Comparison of ENCODE assay signal across 8 cellular contexts in genomic region chr11:62542111-62542745, GRCh38. TPM values are rescaled to one million over a fixed set of nuclear protein-coding genes. Genes with fewer than 3 reads are reported as not detected.
DNase-seq lines count a peak whose midpoint lies in the region; ATAC-seq and TF ChIP-seq lines count a peak whose summit lies in the region.

No MANE protein-coding gene starts in this region.

- TF ChIP-seq CTCF in left lung (IDR thresholded peaks at IDR 0.05) (no peak), transverse colon (IDR thresholded peaks at IDR 0.05) (no peak)

- no peaks in the 10 kb centered on the region for H3K9me3 Mint-ChIP-seq in activated naive CD4-positive, alpha-beta T cell treated with anti-CD3 and anti-CD28 coated beads, Interleukin-2, amount 10 ng/mL, durations not matched to agents 7 days and 5 days
- H3K9me3 Mint-ChIP-seq in activated naive CD4-positive, alpha-beta T cell treated with anti-CD3 and anti-CD28 coated beads, Interleukin-2, amount 50 U/mL, for 72 hours, result no peaks in the 10 kb centered on the region
- no peaks in the 10 kb centered on the region for H3K9me3 Mint-ChIP-seq in activated T-helper 17 cell treated with anti-CD3 and anti-CD28 coated beads, Interleukin-2, amount 50 U/mL, for 72 hours

- peaks cover 72% of the 10 kb centered on the region for H3K4me1 Mint-ChIP-seq in activated naive CD4-positive, alpha-beta T cell treated with anti-CD3 and anti-CD28 coated beads, Interleukin-2, amount 10 ng/mL, durations not matched to agents 7 days and 5 days
- peaks cover 33% of the 10 kb centered on the region for H3K4me1 Mint-ChIP-seq in activated T-helper 17 cell treated with anti-CD3 and anti-CD28 coated beads, Interleukin-2, amount 50 U/mL, for 72 hours

- peaks cover 3% of the 10 kb centered on the region for H3K36me3 Mint-ChIP-seq in activated naive CD4-positive, alpha-beta T cell treated with anti-CD3 and anti-CD28 coated beads, Interleukin-2, amount 10 ng/mL, durations not matched to agents 7 days and 5 days
- H3K36me3 Mint-ChIP-seq in activated naive CD4-positive, alpha-beta T cell treated with anti-CD3 and anti-CD28 coated beads, Interleukin-2, amount 50 U/mL, for 72 hours, result no peaks in the 10 kb centered on the region
- H3K36me3 Mint-ChIP-seq in activated T-helper 17 cell treated with anti-CD3 and anti-CD28 coated beads, Interleukin-2, amount 50 U/mL, for 72 hours (ENCODE audit: low read depth), result peaks cover 59% of the 10 kb centered on the region

- H3K9me3 ChIP-seq in left lung (no peaks in the 10 kb centered on the region), transverse colon (no peaks in the 10 kb centered on the region)

- H3K4me3 ChIP-seq in left lung, result peak overlapping the region; percentile 83 to 95
- H3K4me3 ChIP-seq in transverse colon, result peak overlapping the region; percentile 34 to 96 (median 80)

- H3K27ac Mint-ChIP-seq in activated naive CD4-positive, alpha-beta T cell treated with anti-CD3 and anti-CD28 coated beads, Interleukin-2, amount 10 ng/mL, durations not matched to agents 7 days and 5 days, result no peak overlapping the region
- peak overlapping the region in 1 of 2 donors; percentile 90 for H3K27ac Mint-ChIP-seq in activated naive CD4-positive, alpha-beta T cell treated with anti-CD3 and anti-CD28 coated beads, Interleukin-2, amount 50 U/mL, for 72 hours
- peak overlapping the region; percentile 92 for H3K27ac Mint-ChIP-seq in activated T-helper 17 cell treated with anti-CD3 and anti-CD28 coated beads, Interleukin-2, amount 50 U/mL, for 72 hours

- CTCF ChIA-PET in activated naive CD4-positive, alpha-beta T cell treated with anti-CD3 and anti-CD28 coated beads, Interleukin-2, amount 10 ng/mL, durations not matched to agents 7 days and 5 days (lab: Charles Lee), result interaction anchor here (0.9 to 11.3 kb wide), 21 partner anchors 14 to 212 kb away, joined by 3 to 276 read pairs (median 5); partner anchors contain the start of genes EEF1G, TUT1 and ZBTB3

- WGBS in transverse colon (ENCODE audit: low coverage in 1 of 2), 2 donors, result 0 to 12% methylated on average over 2 to 6 of the region's 6 CpGs

- no peak for DNase-seq in activated naive CD4-positive, alpha-beta T cell treated with anti-CD3 and anti-CD28 coated beads, Interleukin-2, amount 10 ng/mL, durations not matched to agents 7 days and 5 days
- DNase-seq in activated naive CD4-positive, alpha-beta T cell treated with anti-CD3 and anti-CD28 coated beads, Interleukin-2, amount 50 U/mL, for 72 hours (ENCODE audit: low spot score in 2 of 2), result no peak
- DNase-seq in left lung, result no peak
- peak; percentile 68 for DNase-seq in transverse colon
- no peak for DNase-seq in H4 (ENCODE audit: low spot score)
- DNase-seq in anterior cingulate cortex (lab: John Stamatoyannopoulos, UW), result no peak

- no peak for ATAC-seq in activated naive CD4-positive, alpha-beta T cell treated with anti-CD3 and anti-CD28 coated beads, Interleukin-2, amount 50 U/mL, for 72 hours
- no peak for ATAC-seq in activated T-helper 17 cell treated with anti-CD3 and anti-CD28 coated beads, Interleukin-2, amount 50 U/mL, for 72 hours (replicated peaks)
- ATAC-seq in left lung (no peak), HG02610 (IDR thresholded peaks at IDR 0.05; ENCODE audit: unreplicated experiment) (no peak)

- intact Hi-C loops in left lung (cut with DNase I) (loop anchor here in 1 of 2 donors (5.0 kb wide), 1 partner anchor 120 kb away; no protein-coding TSS in a partner anchor), transverse colon (cut with DNase I; ENCODE audit: low total_unique reads) (loop anchor here (2.0 to 10.0 kb wide), 2 partner anchors 117 to 147 kb away; no protein-coding TSS in a partner anchor)

- H3K27me3 ChIP-seq in left lung (peaks cover 0 to 36% of the 10 kb centered on the region in 2 donors), transverse colon (no peaks in the 10 kb centered on the region)

- TF ChIP-seq POLR2A in transverse colon (IDR thresholded peaks at IDR 0.05), result no peak

- H3K27ac ChIP-seq in left lung (peak overlapping the region; percentile 94 to 96), transverse colon (peak overlapping the region; percentile 96 to 100 (median 97))

- TF ChIP-seq EP300 in transverse colon (IDR thresholded peaks at IDR 0.05; ENCODE audit: low read depth), result no peak

- H3K4me1 ChIP-seq in left lung (peaks cover 66 to 81% of the 10 kb centered on the region in 2 donors), transverse colon (peaks cover 51 to 80% (median 71%) of the 10 kb centered on the region in 4 donors)

- in situ Hi-C loops in transverse colon (cut with MboI; ENCODE audit: low pct_ligation_motif_present in 1 of 4, low pct_unique_long_range_greater_than_20kb in 1 of 4, low sequenced_read_pairs in 3 of 4), result loop anchor here in 1 of 4 donors (10.0 kb wide), 1 partner anchor 117 kb away; no protein-coding TSS in a partner anchor

- H3K36me3 ChIP-seq in left lung (no peaks in the 10 kb centered on the region), transverse colon (no peaks in the 10 kb centered on the region)

- peak overlapping the region; percentile 61 for H3K4me3 Mint-ChIP-seq in activated naive CD4-positive, alpha-beta T cell treated with anti-CD3 and anti-CD28 coated beads, Interleukin-2, amount 10 ng/mL, durations not matched to agents 7 days and 5 days
- H3K4me3 Mint-ChIP-seq in activated T-helper 17 cell treated with anti-CD3 and anti-CD28 coated beads, Interleukin-2, amount 50 U/mL, for 72 hours, result peak overlapping the region; percentile 94

- H3K27me3 Mint-ChIP-seq in activated naive CD4-positive, alpha-beta T cell treated with anti-CD3 and anti-CD28 coated beads, Interleukin-2, amount 10 ng/mL, durations not matched to agents 7 days and 5 days, result peaks cover 22% of the 10 kb centered on the region
- no peaks in the 10 kb centered on the region for H3K27me3 Mint-ChIP-seq in activated T-helper 17 cell treated with anti-CD3 and anti-CD28 coated beads, Interleukin-2, amount 50 U/mL, for 72 hours

RNA-seq across cellular contexts. Expression of gene AHNAK, which starts 4.4 kb away (rescaled TPM):
- total RNA-seq in activated naive CD4-positive, alpha-beta T cell treated with anti-CD3 and anti-CD28 coated beads, Interleukin-2, amount 50 U/mL, for 72 hours, result 10 to 100 TPM; 17.6 to 97.3 TPM
- total RNA-seq in activated T-helper 17 cell treated with anti-CD3 and anti-CD28 coated beads, Interleukin-2, amount 50 U/mL, for 72 hours, result 100 to 1,000 TPM; 155 to 336 TPM
- total RNA-seq in left lung, result 100 to 1,000 TPM; 437 to 636 TPM
- total RNA-seq in transverse colon, result 1,000 to 10,000 TPM in 1 of 4 donors, 100 to 1,000 TPM in 3; 561 to 1,032 (median 742) TPM
- 47.0 and 60.1 TPM in 2 replicates for total RNA-seq in H4 (2014; rRNA removed; shearing (Covaris generic))

RNA-seq across cellular contexts. Expression of gene EEF1G, which starts 31.5 kb away (rescaled TPM):
- 1,000 to 10,000 TPM; 1,622 to 2,023 TPM for total RNA-seq in activated naive CD4-positive, alpha-beta T cell treated with anti-CD3 and anti-CD28 coated beads, Interleukin-2, amount 50 U/mL, for 72 hours
- total RNA-seq in activated T-helper 17 cell treated with anti-CD3 and anti-CD28 coated beads, Interleukin-2, amount 50 U/mL, for 72 hours, result 1,000 to 10,000 TPM; 1,690 to 1,865 TPM
- total RNA-seq in left lung (1,000 to 10,000 TPM in 1 of 2 donors, 100 to 1,000 TPM in 1; 973 to 1,076 TPM), transverse colon (1,000 to 10,000 TPM in 3 of 4 donors, 100 to 1,000 TPM in 1; 337 to 1,276 (median 1,207) TPM)
- 1,742 and 1,908 TPM in 2 replicates for total RNA-seq in H4 (2014; rRNA removed; shearing (Covaris generic))

RNA-seq across cellular contexts. Expression of gene TUT1, which starts 49.1 kb away (rescaled TPM):
- 10 to 100 TPM; 31.8 to 34.9 TPM for total RNA-seq in activated naive CD4-positive, alpha-beta T cell treated with anti-CD3 and anti-CD28 coated beads, Interleukin-2, amount 50 U/mL, for 72 hours
- 10 to 100 TPM; 23.8 to 25.7 TPM for total RNA-seq in activated T-helper 17 cell treated with anti-CD3 and anti-CD28 coated beads, Interleukin-2, amount 50 U/mL, for 72 hours
- total RNA-seq in left lung, result 10 to 100 TPM; 12.6 to 19.8 TPM
- total RNA-seq in transverse colon, result 10 to 100 TPM in 2 of 4 donors, 1 to 10 TPM in 2; 6.0 to 12.4 (median 9.8) TPM
- total RNA-seq in H4 (2014; rRNA removed; shearing (Covaris generic)), result 2.3 and 5.4 TPM in 2 replicates

RNA-seq across cellular contexts. Expression of gene MTA2, which starts 59.4 kb away (rescaled TPM):
- 100 to 1,000 TPM; 180 to 259 TPM for total RNA-seq in activated naive CD4-positive, alpha-beta T cell treated with anti-CD3 and anti-CD28 coated beads, Interleukin-2, amount 50 U/mL, for 72 hours
- total RNA-seq in activated T-helper 17 cell treated with anti-CD3 and anti-CD28 coated beads, Interleukin-2, amount 50 U/mL, for 72 hours, result 100 to 1,000 TPM; 142 to 198 TPM
- 10 to 100 TPM; 67.1 to 86.0 TPM for total RNA-seq in left lung
- total RNA-seq in transverse colon, result 10 to 100 TPM; 42.0 to 80.1 (median 62.1) TPM
- 96.1 and 108 TPM in 2 replicates for total RNA-seq in H4 (2014; rRNA removed; shearing (Covaris generic))
